13 cellular contexts compared by ENCODE assay signal in genomic region chr2:178756843-178757242, GRCh38. TPM values are rescaled to one million over a fixed set of nuclear protein-coding genes. Genes with fewer than 3 reads are reported as not detected.
DNase-seq lines count a peak whose midpoint lies in the region; ATAC-seq, FAIRE-seq and TF ChIP-seq lines count a peak whose summit lies in the region.
"Had no signal": no experiment of that assay in that cellular context is flagged by ENCODE, and none has a peak within 500 bp of the region (broad histone marks: within the 10 kb centered on the region; RNA-seq: fewer than 3 reads in every experiment).

No MANE protein-coding gene starts in this region.

- no peak for TF ChIP-seq RAD21 in A549 (conservative IDR thresholded peaks at IDR 0.05 in 1 of 2, IDR thresholded peaks at IDR 0.05 in 1 of 2)

- FAIRE-seq in A549 (lab: Jason Lieb, UNC) = peak; percentile 49

- POLR2A ChIA-PET in A549 (lab: Yijun Ruan, JAX) = no interaction called here

- CTCF ChIA-PET in A549 (lab: Yijun Ruan, JAX) = no interaction called here

- no peaks in the 10 kb centered on the region for H3K9me3 ChIP-seq in A549
- H3K9me3 ChIP-seq in hepatocyte (ENCODE audit: low read depth) = no peaks in the 10 kb centered on the region
- H3K9me3 ChIP-seq: vagina had no signal

- DNase-seq in A549 (ENCODE audit: low read depth in 1 of 2, low spot score in 1 of 2) (no peak), HPDE6-E6E7 (ENCODE audit: extremely low spot score) (peak; percentile 32), amniotic epithelial cell (ENCODE audit: low read depth) (peak; percentile 3), hepatic stellate cell (ENCODE audit: low spot score) (peak; percentile 12), NCI-H510A (lab: John Stamatoyannopoulos, UW) (no peak), hepatocyte (ENCODE audit: low spot score) (no peak), hypothalamus (lab: John Stamatoyannopoulos, UW) (no peak)
- no peak for DNase-seq in stimulated activated CD4-positive, alpha-beta T cell treated with anti-CD3 and anti-CD28 coated beads, Interleukin-4, amount 100 ng/mL, for 4 hours
- DNase-seq: activated T-cell treated with anti-CD3 and anti-CD28 coated beads, Interleukin-2, amount 50 U/mL, for 24 hours; MV-4-11; NCI-H446; stimulated activated CD4-positive, alpha-beta T cell treated with anti-CD3 and anti-CD28 coated beads, Interleukin-12 subunit alpha, Interleukin-12 subunit beta, amount 100 ng/mL, for 4 hours had no signal

- no peaks in the 10 kb centered on the region for H4K20me1 ChIP-seq in hepatocyte (ENCODE audit: insufficient read depth, poor library complexity, severe bottlenecking)

- peak in 1 of 2 experiments; percentile 26; a peak in 1 of 6 replicates for ATAC-seq in A549

- no peak for TF ChIP-seq POLR2A in A549 (IDR thresholded peaks at IDR 0.05; ENCODE audit: low read length)

- no peaks in the 10 kb centered on the region for H3K79me2 ChIP-seq in hepatocyte

- H3K4me1 ChIP-seq in A549 = no peaks in the 10 kb centered on the region
- no peaks in the 10 kb centered on the region for H3K4me1 ChIP-seq in hepatocyte (ENCODE audit: insufficient read depth)
- H3K4me1 ChIP-seq: vagina had no signal

- H3K36me3 ChIP-seq in hepatocyte (replicated peaks; ENCODE audit: insufficient read depth, low read depth) = no peaks in the 10 kb centered on the region
- H3K36me3 ChIP-seq: vagina had no signal

- H2AFZ ChIP-seq in hepatocyte = no peak overlapping the region

- no peaks in the 10 kb centered on the region for H3K27me3 ChIP-seq in hepatocyte
- H3K27me3 ChIP-seq: vagina had no signal

- TF ChIP-seq CTCF in A549 (IDR thresholded peaks at IDR 0.05) (no peak), hepatocyte (IDR thresholded peaks at IDR 0.05; ENCODE audit: poor library complexity) (no peak)

- WGBS in A549 (ENCODE audit: missing lambda C conversion rate) = 16% methylated on average over 2 of the region's 2 CpGs
- WGBS in hepatocyte (ENCODE audit: low lambda C conversion rate, missing lambda C conversion rate) = 90% methylated on average over 2 of the region's 2 CpGs

- H3K4me3 ChIP-seq in A549 (no peak overlapping the region), hepatocyte (no peak overlapping the region)
- H3K4me3 ChIP-seq: vagina had no signal

- H3K4me2 ChIP-seq in A549 = no peak overlapping the region
- H3K4me2 ChIP-seq in hepatocyte = no peak overlapping the region

- H3K9me2 ChIP-seq in hepatocyte (replicated peaks; ENCODE audit: insufficient read depth) = no peaks in the 10 kb centered on the region

- no peak for TF ChIP-seq EP300 in A549 (IDR thresholded peaks at IDR 0.05)

- H3K27ac ChIP-seq in A549 (no peak overlapping the region), hepatocyte (no peak overlapping the region)
- H3K27ac ChIP-seq: vagina had no signal

TF ChIP-seq in A549, 52 proteins besides CTCF, POLR2A, EP300 and RAD21:
- TF ChIP-seq CBX2 (IDR thresholded peaks at IDR 0.05; ENCODE audit: borderline replicate concordance, low read depth) (no peak), RCOR1 (IDR thresholded peaks at IDR 0.05; ENCODE audit: low read depth, low read length) (no peak), HOXA7 (CRISPR knock-in tag; IDR thresholded peaks at IDR 0.05) (no peak), SREBF2 (IDR thresholded peaks at IDR 0.05) (no peak), TP53 (CRISPR knock-in tag; IDR thresholded peaks at IDR 0.05) (no peak), MAFK (IDR thresholded peaks at IDR 0.05; ENCODE audit: partially characterized antibody) (no peak), ZNF302 (CRISPR knock-in tag; IDR thresholded peaks at IDR 0.05) (no peak), HDAC2 (IDR thresholded peaks at IDR 0.05) (no peak), KDM1A (IDR thresholded peaks at IDR 0.05; ENCODE audit: low read depth) (no peak), EHF (CRISPR knock-in tag; IDR thresholded peaks at IDR 0.05) (no peak), FOSB (CRISPR knock-in tag; IDR thresholded peaks at IDR 0.05) (no peak)

RNA-seq across cellular contexts. Expression of gene TTN, which starts 50.4 kb away (rescaled TPM):
- polyA plus RNA-seq in A549 (2011; rRNA removed) (under 0.01 TPM in 2 replicates), A549 (2017; fragmentation: RNase III; extraction: RNeasy Plus Mini Kit Qiagen cat#74134 plus additional on column Dnase treatment) (not detected in 3 replicates), hepatocyte (5.4 and 6.1 TPM in 2 replicates)
- not detected in 2 replicates for polyA plus RNA-seq in A549 (2012; cell fraction: cytosol; rRNA removed)
- polyA plus RNA-seq in A549 (2012; cell fraction: nucleus; rRNA removed) = not detected in 2 replicates
- polyA minus RNA-seq in A549 (2011; rRNA and poly(A)+ RNA removed) = under 0.01 TPM in 2 replicates
- total RNA-seq in hepatocyte = 6.4 and 10.1 TPM in 2 replicates

Comparison
In these comparisons a context has a peak if more than half of its experiments do, and no peak if none do; other contexts are left out.
1. DNase-seq: peak in HPDE6-E6E7 (single experiment), amniotic epithelial cell (single experiment) and hepatic stellate cell (single experiment); none in A549 (0 of 2), NCI-H510A (single experiment), hepatocyte (single experiment), stimulated activated CD4-positive, alpha-beta T cell treated with anti-CD3 and anti-CD28 coated beads, Interleukin-4, amount 100 ng/mL, for 4 hours (0 of 2) and hypothalamus (0 of 51).